ENCODE assay signal across 8 cellular contexts in the genomic region with DNA sequence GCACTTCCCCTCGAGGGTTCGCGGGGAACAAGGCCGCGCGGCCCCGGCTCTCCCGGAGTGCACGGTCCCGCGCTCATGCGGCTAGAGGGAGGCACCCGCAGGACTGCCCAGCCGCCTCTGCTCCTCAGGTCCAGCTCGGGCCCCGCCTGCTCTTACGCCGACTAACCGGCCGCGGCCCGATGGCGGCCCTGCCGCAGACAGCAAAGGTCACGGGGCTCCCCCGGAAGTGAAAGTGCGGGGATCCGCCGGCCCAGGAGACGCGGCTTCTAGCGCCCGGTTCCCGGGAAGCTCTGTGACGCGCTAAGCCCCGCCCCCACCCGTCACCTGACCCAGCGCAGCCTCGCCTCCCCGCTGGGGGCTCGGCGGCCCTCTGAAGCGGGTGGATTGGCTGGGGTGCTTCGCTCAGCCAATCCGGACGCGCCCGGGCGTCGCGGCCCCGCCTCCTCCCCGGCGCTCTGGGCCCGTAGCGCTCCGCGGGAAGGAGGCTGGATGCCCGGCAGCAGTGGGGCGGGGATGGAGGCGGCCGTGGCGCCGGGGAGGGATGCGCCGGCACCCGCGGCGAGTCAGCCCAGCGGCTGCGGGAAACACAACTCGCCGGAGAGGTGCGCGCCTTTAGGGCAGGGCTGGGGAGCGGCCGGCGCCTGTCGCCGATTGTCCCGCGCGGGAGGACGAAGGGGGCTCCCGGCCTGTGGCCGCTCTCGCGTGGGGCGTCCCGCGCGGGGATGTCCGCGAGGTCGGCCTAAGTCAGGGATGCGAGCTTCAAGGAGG. TPM values are rescaled to one million over a fixed set of nuclear protein-coding genes. Genes with fewer than 3 reads are reported as not detected.
DNase-seq lines count a peak whose midpoint lies in the region; ATAC-seq and TF ChIP-seq lines count a peak whose summit lies in the region.

A gene with protein sequence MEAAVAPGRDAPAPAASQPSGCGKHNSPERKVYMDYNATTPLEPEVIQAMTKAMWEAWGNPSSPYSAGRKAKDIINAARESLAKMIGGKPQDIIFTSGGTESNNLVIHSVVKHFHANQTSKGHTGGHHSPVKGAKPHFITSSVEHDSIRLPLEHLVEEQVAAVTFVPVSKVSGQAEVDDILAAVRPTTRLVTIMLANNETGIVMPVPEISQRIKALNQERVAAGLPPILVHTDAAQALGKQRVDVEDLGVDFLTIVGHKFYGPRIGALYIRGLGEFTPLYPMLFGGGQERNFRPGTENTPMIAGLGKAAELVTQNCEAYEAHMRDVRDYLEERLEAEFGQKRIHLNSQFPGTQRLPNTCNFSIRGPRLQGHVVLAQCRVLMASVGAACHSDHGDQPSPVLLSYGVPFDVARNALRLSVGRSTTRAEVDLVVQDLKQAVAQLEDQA (plus strand): TSS at position 460 of the 768 bp plus-strand sequence. CDS start 54 bp downstream, at position 514.

- H3K27me3 ChIP-seq in DND-41 (ENCODE audit: insufficient read depth, low read length, poor library complexity) (no peaks in the 10 kb centered on the region), GM23248 (replicated peaks; ENCODE audit: insufficient read depth) (no peaks in the 10 kb centered on the region), fibroblast of lung (ENCODE audit: control insufficient read depth, insufficient read depth, low read length) (no peaks in the 10 kb centered on the region)

- peaks cover 4 to 18% (median 11%) of the 10 kb centered on the region in 5 donors for H3K27me3 Mint-ChIP-seq in naive thymus-derived CD8-positive, alpha-beta T cell

- H3K4me3 ChIP-seq in DND-41 (ENCODE audit: low read depth in 1 of 2, low read length in 2 of 2) = peak within 1 kb of the TSS; percentile 96 to 100
- H3K4me3 ChIP-seq in GM23248 = peak within 1 kb of the TSS; percentile 88
- H3K4me3 ChIP-seq in fibroblast of lung (replicated peaks in 1 of 4; ENCODE audit: control extremely low read depth in 1 of 4, insufficient read depth in 1 of 4, low read depth in 3 of 4, low read length in 4 of 4) = peak within 1 kb of the TSS; percentile 88 to 96 (median 91)

- in situ Hi-C loops in GM23248 (cut with MboI) = no loop called here

- peak within 1 kb of the TSS; percentile 97 for H2AFZ ChIP-seq in DND-41 (ENCODE audit: low read depth, low read length)
- H2AFZ ChIP-seq in GM23248 = peak within 1 kb of the TSS; percentile 90
- H2AFZ ChIP-seq in fibroblast of lung (ENCODE audit: low read length) = peak within 1 kb of the TSS; percentile 88

- H3K4me3 Mint-ChIP-seq in naive thymus-derived CD8-positive, alpha-beta T cell = peak within 1 kb of the TSS; percentile 81 to 94 (median 90)

- H3K4me1 Mint-ChIP-seq in naive thymus-derived CD8-positive, alpha-beta T cell = peaks cover 18 to 46% (median 37%) of the 10 kb centered on the region in 4 donors

- H3K4me1 ChIP-seq in DND-41 (ENCODE audit: insufficient read depth, low read length) = peaks cover 30% of the 10 kb centered on the region
- H3K4me1 ChIP-seq in GM23248 (ENCODE audit: insufficient read depth) = peaks cover 5% of the 10 kb centered on the region; the same call in 1 of the 2 replicates
- no peaks in the 10 kb centered on the region for H3K4me1 ChIP-seq in fibroblast of lung (ENCODE audit: control insufficient read depth, extremely low read depth, insufficient read depth, low read length)

- DNase-seq in DND-41 = peak; percentile 98
- DNase-seq in GM23248 = peak; percentile 99
- peak; percentile 97 for DNase-seq in LHCN-M2 (ENCODE audit: low read depth)
- peak; percentile 96 for DNase-seq in RPMI8226
- peak; percentile 89 to 93 for DNase-seq in activated T-helper 1 cell treated with anti-CD3 and anti-CD28 coated beads, Interleukin-2, amount 50 U/mL, for 16 hours (ENCODE audit: low read depth in 1 of 2, low spot score in 1 of 2)
- DNase-seq in fibroblast of lung (ENCODE audit: low read depth in 2 of 2) = peak; percentile 96 to 97
- peak; percentile 87 to 97 (median 94) for DNase-seq in naive thymus-derived CD8-positive, alpha-beta T cell
- peak; percentile 92 to 98 (median 94) for DNase-seq in stimulated activated naive CD4-positive, alpha-beta T cell (lab: John Stamatoyannopoulos, UW)

- ATAC-seq in DND-41 (ENCODE audit: insufficient read depth, low read depth) = peak; percentile 94
- peak; percentile 96 for ATAC-seq in naive thymus-derived CD8-positive, alpha-beta T cell

- peaks cover 0 to 18% (median 0%) of the 10 kb centered on the region in 9 donors for H3K9me3 Mint-ChIP-seq in naive thymus-derived CD8-positive, alpha-beta T cell

- peaks cover 0 to 10% (median 0%) of the 10 kb centered on the region in 3 donors for H3K36me3 Mint-ChIP-seq in naive thymus-derived CD8-positive, alpha-beta T cell

- no peaks in the 10 kb centered on the region for H3K9me3 ChIP-seq in DND-41 (ENCODE audit: insufficient read depth, low read length, severe bottlenecking)
- no peaks in the 10 kb centered on the region for H3K9me3 ChIP-seq in GM23248 (ENCODE audit: low read depth)
- H3K9me3 ChIP-seq in fibroblast of lung (ENCODE audit: control insufficient read depth, insufficient read depth, low read depth, low read length) = no peaks in the 10 kb centered on the region

- peak within 1 kb of the TSS; percentile 97 for H3K9ac ChIP-seq in DND-41 (ENCODE audit: low read depth, low read length)
- peak within 1 kb of the TSS; percentile 94 for H3K9ac ChIP-seq in GM23248
- H3K9ac ChIP-seq in fibroblast of lung (ENCODE audit: insufficient read depth, low read length) = peak within 1 kb of the TSS; percentile 93

- H3K79me2 ChIP-seq in DND-41 (ENCODE audit: insufficient read depth, low read length) (peaks cover 41% of the 10 kb centered on the region), GM23248 (ENCODE audit: insufficient read depth) (peaks cover 10% of the 10 kb centered on the region; the same call in 1 of the 2 replicates), fibroblast of lung (ENCODE audit: control insufficient read depth, insufficient read depth, low read length) (no peaks in the 10 kb centered on the region)

- peak within 1 kb of the TSS; percentile 86 for H3K27ac ChIP-seq in DND-41 (ENCODE audit: low read length)
- peak within 1 kb of the TSS; percentile 79 for H3K27ac ChIP-seq in GM23248
- H3K27ac ChIP-seq in fibroblast of lung (ENCODE audit: insufficient read depth, low read length) = peak within 1 kb of the TSS; percentile 88

- H3K4me2 ChIP-seq in DND-41 (ENCODE audit: insufficient read depth, low read length) = peak within 1 kb of the TSS; percentile 88
- H3K4me2 ChIP-seq in GM23248 (ENCODE audit: unreplicated experiment) = peak within 1 kb of the TSS; percentile 91
- H3K4me2 ChIP-seq in fibroblast of lung (ENCODE audit: extremely low read depth, insufficient read depth, low read length) = peak within 1 kb of the TSS; percentile 95

- H4K20me1 ChIP-seq in DND-41 (ENCODE audit: insufficient read depth, low read length) = no peaks in the 10 kb centered on the region
- no peaks in the 10 kb centered on the region for H4K20me1 ChIP-seq in GM23248 (ENCODE audit: insufficient read depth)
- no peaks in the 10 kb centered on the region for H4K20me1 ChIP-seq in fibroblast of lung (ENCODE audit: control insufficient read depth, extremely low read depth, insufficient read depth, low read length)

- WGBS in GM23248 (ENCODE audit: low coverage in 1 of 2, low lambda C conversion rate in 2 of 2, missing lambda C conversion rate in 2 of 2), 2 experiments = 0 to 1% methylated on average over 75 to 76 of the region's 97 CpGs

- POLR2A ChIA-PET in naive thymus-derived CD8-positive, alpha-beta T cell (lab: Charles Lee) = interaction anchor here (0.6 to 1.7 kb wide), 6 partner anchors 41 to 975 kb away, joined by 3 to 5 read pairs (median 3); a partner anchor contains a TSS

- H3K27ac Mint-ChIP-seq in naive thymus-derived CD8-positive, alpha-beta T cell = peak within 1 kb of the TSS; percentile 80 to 95 (median 91)

- H3K9me2 ChIP-seq in GM23248 (ENCODE audit: insufficient read depth) = no peaks in the 10 kb centered on the region

- H3F3A ChIP-seq in GM23248 (ENCODE audit: insufficient read depth) = no peaks in the 10 kb centered on the region

- H3K36me3 ChIP-seq in DND-41 (ENCODE audit: insufficient read depth, low read length) = peaks cover 20% of the 10 kb centered on the region
- 0 out of 2 replicates have a peak, but pooled peaks cover 5% of the 10 kb centered on the region for H3K36me3 ChIP-seq in GM23248 (ENCODE audit: low read depth)
- H3K36me3 ChIP-seq in fibroblast of lung (ENCODE audit: control insufficient read depth, insufficient read depth, low read length) = no peaks in the 10 kb centered on the region

- no peak for TF ChIP-seq CTCF in DND-41 (IDR thresholded peaks at IDR 0.05; ENCODE audit: borderline replicate concordance, extremely low read depth, low read length, poor library complexity, severe bottlenecking)
- no peak for TF ChIP-seq CTCF in fibroblast of lung (conservative IDR thresholded peaks at IDR 0.05 in 1 of 2, IDR thresholded peaks at IDR 0.05 in 1 of 2; ENCODE audit: low read depth in 1 of 2, low read length in 2 of 2)

RNA-seq across cellular contexts. Expression of the gene that starts here (rescaled TPM):
- total RNA-seq in GM23248 (2014; rRNA removed; shearing (Covaris generic)) = 12.5 and 14.8 TPM in 2 replicates
- polyA plus RNA-seq in GM23248 (2016; fragmentation: Nextera tagmentation; extraction: Ambion mirVana) (7.4 and 10.3 TPM in 2 replicates), fibroblast of lung (5.3 and 9.1 TPM in 2 replicates)
- total RNA-seq in LHCN-M2 (2014; rRNA removed) (24.0 and 24.4 TPM in 2 replicates), fibroblast of lung (13.6 and 16.5 TPM in 2 replicates)
- 18.3 TPM for polyA plus RNA-seq in LHCN-M2 (2012)
- polyA plus RNA-seq in fibroblast of lung (2012) = 6.5 and 11.3 TPM in 2 replicates
- polyA minus RNA-seq in fibroblast of lung (ENCODE audit: low replicate concordance) = 6.8 and 10.2 TPM in 2 replicates
- 10 to 100 TPM; 31.0 to 31.2 TPM for total RNA-seq in naive thymus-derived CD8-positive, alpha-beta T cell
- 10 to 100 TPM; 10.8 to 17.1 (median 10.9) TPM for polyA plus RNA-seq in naive thymus-derived CD8-positive, alpha-beta T cell

Comparison
In these comparisons a context has a peak if more than half of its experiments do, and no peak if none do; other contexts are left out.
1. Peak in every context shown above with its lines: DNase-seq, ATAC-seq, H3K4me3 ChIP-seq and H3K27ac ChIP-seq.